19 cellular contexts compared by ENCODE assay signal in the genomic region with DNA sequence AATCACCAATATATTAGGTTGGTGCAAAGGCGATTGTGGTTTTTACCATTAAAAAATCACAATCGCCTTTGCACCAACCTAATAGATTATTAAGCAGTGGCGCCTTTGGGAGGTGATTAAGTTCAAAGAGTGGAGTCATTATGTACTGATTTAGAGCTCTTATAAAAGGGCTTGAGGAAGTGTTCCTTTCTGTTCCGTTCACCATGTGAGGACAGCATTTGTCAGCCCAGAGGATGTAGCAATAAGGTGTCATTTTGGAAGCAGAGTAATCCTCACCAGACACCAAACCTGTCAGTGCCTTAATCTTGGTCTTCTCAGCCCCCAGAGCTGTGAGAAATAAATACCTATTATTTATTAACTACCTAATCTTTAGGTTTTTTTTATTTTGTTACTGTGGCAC.
"Had no signal": no experiment of that assay in that cellular context is flagged by ENCODE, and none has a peak within 500 bp of the region (broad histone marks: within the 10 kb centered on the region; RNA-seq: fewer than 3 reads in every experiment).

No MANE protein-coding gene starts in this region.

- DNase-seq: effector CD8-positive, alpha-beta T cell; endodermal cell; foreskin keratinocyte; heart left ventricle; kidney; natural killer cell; occipital lobe; ovary; posterior cingulate gyrus; psoas muscle; right cardiac atrium; sigmoid colon; stimulated activated naive CD4-positive, alpha-beta T cell; stimulated activated naive CD8-positive, alpha-beta T cell treated with anti-CD3 and anti-CD28 coated beads, Interleukin-15, amount 100 ng/mL, for 72 hours; transverse colon; upper lobe of right lung; uterus had no signal

- ATAC-seq: gastroesophageal sphincter; heart left ventricle; left lobe of liver; natural killer cell; psoas muscle; right cardiac atrium; stimulated activated naive CD8-positive, alpha-beta T cell treated with anti-CD3 and anti-CD28 coated beads, Interleukin-15, amount 100 ng/mL, for 72 hours; upper lobe of right lung had no signal
